Comparison of ENCODE assay signal across 9 cellular contexts in genomic region chrX:19563746-19564145, GRCh38. TPM values are rescaled to one million over a fixed set of nuclear protein-coding genes. Genes with fewer than 3 reads are reported as not detected.
DNase-seq lines count a peak whose midpoint lies in the region; ATAC-seq and TF ChIP-seq lines count a peak whose summit lies in the region.
"Had no signal": no experiment of that assay in that cellular context is flagged by ENCODE, and none has a peak within 500 bp of the region (broad histone marks: within the 10 kb centered on the region; RNA-seq: fewer than 3 reads in every experiment).

No MANE protein-coding gene starts in this region.

- H3K27me3 ChIP-seq in sigmoid colon, result no peaks in the 10 kb centered on the region
- no peaks in the 10 kb centered on the region for H3K27me3 ChIP-seq in CD8-positive, alpha-beta T cell (ENCODE audit: insufficient read depth, low read length)
- H3K27me3 ChIP-seq: vagina had no signal

- ATAC-seq in GM18520 (IDR thresholded peaks at IDR 0.05; ENCODE audit: unreplicated experiment) (peak; percentile 23), GM19397 (IDR thresholded peaks at IDR 0.05; ENCODE audit: unreplicated experiment) (peak; percentile 45), HG03066 (IDR thresholded peaks at IDR 0.05; ENCODE audit: low read depth, unreplicated experiment) (peak; percentile 22)
- peak; percentile 52 for ATAC-seq in activated T-helper 17 cell treated with anti-CD3 and anti-CD28 coated beads, Interleukin-2, amount 50 U/mL, for 72 hours (replicated peaks)
- no peak for ATAC-seq in CD8-positive, alpha-beta T cell
- ATAC-seq: HCT116 had no signal

- H3K4me1 Mint-ChIP-seq in activated T-helper 17 cell treated with anti-CD3 and anti-CD28 coated beads, Interleukin-2, amount 50 U/mL, for 72 hours, result peaks cover 11% of the 10 kb centered on the region
- peaks cover 16% of the 10 kb centered on the region for H3K4me1 Mint-ChIP-seq in CD8-positive, alpha-beta T cell (ENCODE audit: low read depth)

- intact Hi-C loops in sigmoid colon (cut with DNase I), result no loop called here
- intact Hi-C loops in CD8-positive, alpha-beta T cell (cut with DNase I, micrococcal nuclease), result no loop called here

- peaks cover 42% of the 10 kb centered on the region for H3K36me3 Mint-ChIP-seq in activated T-helper 17 cell treated with anti-CD3 and anti-CD28 coated beads, Interleukin-2, amount 50 U/mL, for 72 hours (ENCODE audit: low read depth)
- peaks cover 56% of the 10 kb centered on the region for H3K36me3 Mint-ChIP-seq in CD8-positive, alpha-beta T cell

- TF ChIP-seq EP300 in sigmoid colon (IDR thresholded peaks at IDR 0.05), result no peak

- POLR2A ChIA-PET in CD8-positive, alpha-beta T cell (lab: Charles Lee), result no interaction called here

- H3K27ac ChIP-seq in sigmoid colon, result no peak overlapping the region
- no peak overlapping the region for H3K27ac ChIP-seq in CD8-positive, alpha-beta T cell (ENCODE audit: low read depth, low read length)
- H3K27ac ChIP-seq: vagina had no signal

- H3K9me3 ChIP-seq in sigmoid colon, result no peaks in the 10 kb centered on the region
- H3K9me3 ChIP-seq in CD8-positive, alpha-beta T cell (ENCODE audit: low read length), result no peaks in the 10 kb centered on the region
- H3K9me3 ChIP-seq: vagina had no signal

- H3K4me3 Mint-ChIP-seq in activated T-helper 17 cell treated with anti-CD3 and anti-CD28 coated beads, Interleukin-2, amount 50 U/mL, for 72 hours, result peak overlapping the region; percentile 56
- no peak overlapping the region for H3K4me3 Mint-ChIP-seq in CD8-positive, alpha-beta T cell

- CTCF ChIA-PET in CD8-positive, alpha-beta T cell (lab: Charles Lee), result no interaction called here

- no peak overlapping the region for H3K4me3 ChIP-seq in sigmoid colon
- no peak overlapping the region for H3K4me3 ChIP-seq in CD8-positive, alpha-beta T cell (ENCODE audit: low read depth, low read length)
- H3K4me3 ChIP-seq: vagina had no signal

- H3K4me1 ChIP-seq in sigmoid colon, result no peaks in the 10 kb centered on the region
- no peaks in the 10 kb centered on the region for H3K4me1 ChIP-seq in CD8-positive, alpha-beta T cell (ENCODE audit: insufficient read depth, low read length)
- H3K4me1 ChIP-seq: vagina had no signal

- DNase-seq in sigmoid colon, result no peak
- DNase-seq in medulla oblongata (ENCODE audit: extremely low spot score), result no peak
- DNase-seq in CD8-positive, alpha-beta T cell, result no peak

- no peaks in the 10 kb centered on the region for H3K36me3 ChIP-seq in sigmoid colon
- peaks cover 10% of the 10 kb centered on the region for H3K36me3 ChIP-seq in CD8-positive, alpha-beta T cell (ENCODE audit: insufficient read depth, low read length)
- H3K36me3 ChIP-seq: vagina had no signal

- no peaks in the 10 kb centered on the region for H3K9me3 Mint-ChIP-seq in activated T-helper 17 cell treated with anti-CD3 and anti-CD28 coated beads, Interleukin-2, amount 50 U/mL, for 72 hours
- no peaks in the 10 kb centered on the region for H3K9me3 Mint-ChIP-seq in CD8-positive, alpha-beta T cell

- H3K27me3 Mint-ChIP-seq in activated T-helper 17 cell treated with anti-CD3 and anti-CD28 coated beads, Interleukin-2, amount 50 U/mL, for 72 hours, result no peaks in the 10 kb centered on the region
- H3K27me3 Mint-ChIP-seq in CD8-positive, alpha-beta T cell (ENCODE audit: low read depth), result no peaks in the 10 kb centered on the region

- WGBS in sigmoid colon, 2 donors, result 25 to 64% methylated on average over 6 of the region's 6 CpGs

- no peak for TF ChIP-seq CTCF in sigmoid colon (IDR thresholded peaks at IDR 0.05)
- TF ChIP-seq CTCF in CD8-positive, alpha-beta T cell (IDR thresholded peaks at IDR 0.05), result no peak

- peak overlapping the region; percentile 75 for H3K27ac Mint-ChIP-seq in activated T-helper 17 cell treated with anti-CD3 and anti-CD28 coated beads, Interleukin-2, amount 50 U/mL, for 72 hours
- no peak overlapping the region for H3K27ac Mint-ChIP-seq in CD8-positive, alpha-beta T cell

- TF ChIP-seq POLR2A in sigmoid colon (IDR thresholded peaks at IDR 0.05), result no peak

RNA-seq across cellular contexts. Expression of gene MAP3K15, which starts 48.4 kb away (rescaled TPM):
- total RNA-seq in activated T-helper 17 cell treated with anti-CD3 and anti-CD28 coated beads, Interleukin-2, amount 50 U/mL, for 72 hours, result 1 to 10 TPM in 1 of 2 donors, under 1 TPM in 1; 0.48 to 7.1 TPM
- under 1 TPM in 1 of 4 donors, not detected in 3; 0.14 TPM for total RNA-seq in sigmoid colon
- under 1 TPM in 2 of 3 donors, not detected in 1; 0.15 to 0.69 TPM for polyA plus RNA-seq in sigmoid colon
- under 1 TPM in 1 of 2 experiments, not detected in 1; 0.14 TPM for total RNA-seq in CD8-positive, alpha-beta T cell
